Comparison of ENCODE assay signal across 9 cellular contexts in genomic region chr5:75612211-75612579, GRCh38. TPM values are rescaled to one million over a fixed set of nuclear protein-coding genes. Genes with fewer than 3 reads are reported as not detected.
DNase-seq lines count a peak whose midpoint lies in the region; ATAC-seq and TF ChIP-seq lines count a peak whose summit lies in the region.
"Had no signal": no experiment of that assay in that cellular context is flagged by ENCODE, and none has a peak within 500 bp of the region (broad histone marks: within the 10 kb centered on the region; RNA-seq: fewer than 3 reads in every experiment).

No MANE protein-coding gene starts in this region.

- intact Hi-C loops in psoas muscle (cut with DNase I): no loop called here

- H3F3A ChIP-seq in OCI-LY1 (ENCODE audit: insufficient read depth, low read length): no peaks in the 10 kb centered on the region

- WGBS in psoas muscle, 3 donors: 18 to 24% (median 23%) methylated on average over 12 of the region's 12 CpGs

- H2AFZ ChIP-seq in OCI-LY1 (ENCODE audit: low read length): no peak overlapping the region

- H3K27me3 ChIP-seq in BJ (ENCODE audit: control insufficient read depth, insufficient read depth, low read length) (no peaks in the 10 kb centered on the region), OCI-LY1 (ENCODE audit: insufficient read depth, low read length) (no peaks in the 10 kb centered on the region), foreskin keratinocyte (no peaks in the 10 kb centered on the region), psoas muscle (ENCODE audit: insufficient read depth in 3 of 3, low read length in 2 of 3) (no peaks in the 10 kb centered on the region)

- DNase-seq in BJ (ENCODE audit: low read depth) (no peak), foreskin keratinocyte (no peak), psoas muscle (no peak), A172 (ENCODE audit: low spot score) (no peak), SW480 (ENCODE audit: low spot score) (no peak), NCI-H345 (lab: John Stamatoyannopoulos, UW) (no peak)
- DNase-seq: NCI-H524 treated with DMSO at 0.1 percent for 48 hours had no signal

- H4K20me1 ChIP-seq in OCI-LY1 (ENCODE audit: insufficient read depth, low read length): no peaks in the 10 kb centered on the region

- peak overlapping the region; percentile 58 for H3K4me2 ChIP-seq in OCI-LY1 (ENCODE audit: low read length)

- H3K36me3 ChIP-seq in BJ (ENCODE audit: control insufficient read depth, insufficient read depth, low read length) (no peaks in the 10 kb centered on the region), OCI-LY1 (ENCODE audit: insufficient read depth, low read length) (no peaks in the 10 kb centered on the region), psoas muscle (ENCODE audit: insufficient read depth in 1 of 2, low read depth in 1 of 2) (no peaks in the 10 kb centered on the region)

- H3K27ac ChIP-seq in OCI-LY1 (ENCODE audit: low read depth, low read length, poor library complexity, severe bottlenecking) (no peak overlapping the region), foreskin keratinocyte (peak overlapping the region; percentile 72), psoas muscle (no peak overlapping the region)

- H3K9me2 ChIP-seq in OCI-LY1 (ENCODE audit: low read depth, low read length): no peaks in the 10 kb centered on the region

- peaks cover 9% of the 10 kb centered on the region for H3K4me1 ChIP-seq in OCI-LY1 (ENCODE audit: insufficient read depth, low read length, severe bottlenecking)
- H3K4me1 ChIP-seq in foreskin keratinocyte: peaks cover 23% of the 10 kb centered on the region
- H3K4me1 ChIP-seq in psoas muscle: peaks cover 7% of the 10 kb centered on the region

- POLR2A ChIA-PET in BJ (lab: Charles Lee): no interaction called here

- ATAC-seq in foreskin keratinocyte: peak; percentile 68
- ATAC-seq in psoas muscle: no peak
- ATAC-seq in HG03469 (IDR thresholded peaks at IDR 0.05; ENCODE audit: unreplicated experiment): no peak

- H3K9me3 ChIP-seq in OCI-LY1 (ENCODE audit: low read length) (no peaks in the 10 kb centered on the region), psoas muscle (no peaks in the 10 kb centered on the region)

- H3K79me2 ChIP-seq in OCI-LY1 (ENCODE audit: insufficient read depth, low read length): no peaks in the 10 kb centered on the region

- CTCF ChIA-PET in BJ (lab: Yijun Ruan, JAX): no interaction called here

- TF ChIP-seq CTCF in BJ (IDR thresholded peaks at IDR 0.05; ENCODE audit: insufficient read depth, low read depth, low read length) (no peak), OCI-LY1 (IDR thresholded peaks at IDR 0.05; ENCODE audit: low read length) (no peak), foreskin keratinocyte (conservative IDR thresholded peaks at IDR 0.05) (no peak), psoas muscle (IDR thresholded peaks at IDR 0.05) (no peak)

- no peak overlapping the region for H3K9ac ChIP-seq in OCI-LY1 (ENCODE audit: low read length)

- H3K4me3 ChIP-seq in BJ (ENCODE audit: low read depth, low read length): peak overlapping the region; percentile 36
- peak overlapping the region; percentile 47 for H3K4me3 ChIP-seq in OCI-LY1 (ENCODE audit: low read depth, low read length, poor library complexity, severe bottlenecking)
- H3K4me3 ChIP-seq in psoas muscle: peak overlapping the region; percentile 58

RNA-seq across cellular contexts. Expression of gene ANKDD1B, which starts 0.9 kb away (rescaled TPM):
- polyA plus RNA-seq in BJ (2011; rRNA removed): 0.18 and 0.32 TPM in 2 replicates
- polyA minus RNA-seq in BJ (2011; rRNA and poly(A)+ RNA removed): 0.21 and 0.38 TPM in 2 replicates
- total RNA-seq in foreskin keratinocyte: 0.07 and 0.10 TPM in 2 replicates
- polyA plus RNA-seq in foreskin keratinocyte: 0.07 TPM in 2 replicates
- total RNA-seq in psoas muscle: under 1 TPM in 1 of 4 donors, not detected in 3; 0.26 TPM
- polyA plus RNA-seq in psoas muscle: under 1 TPM in 2 of 3 donors, not detected in 1; 0.09 to 0.14 TPM
- not detected in 2 replicates for total RNA-seq in A172 (2014; rRNA removed; shearing (Covaris generic))
